In genomic region chr6:109516929-109517328, GRCh38 we compare ENCODE assay signal across 1 cellular context.
TF ChIP-seq lines count a peak whose summit lies in the region.

No MANE protein-coding gene starts in this region.

TF ChIP-seq in H1, 55 proteins besides CTCF, POLR2A, EP300 and RAD21:
- no peak for TF ChIP-seq NRF1 (IDR thresholded peaks at IDR 0.05; ENCODE audit: low read depth, low read length)
- no peak for TF ChIP-seq SIX5 (IDR thresholded peaks at IDR 0.05; ENCODE audit: low read depth, low read length)
- TF ChIP-seq GTF2F1 (IDR thresholded peaks at IDR 0.05; ENCODE audit: borderline replicate concordance, low read depth, low read length) = no peak
- TF ChIP-seq SAP30 (IDR thresholded peaks at IDR 0.05; ENCODE audit: insufficient read depth, insufficient replicate concordance, low read length) = no peak
- no peak for TF ChIP-seq ATF2 (IDR thresholded peaks at IDR 0.05; ENCODE audit: low read length)
- no peak for TF ChIP-seq POU5F1 (IDR thresholded peaks at IDR 0.05; ENCODE audit: low read depth, low read length)
